8 cellular contexts compared by ENCODE assay signal in genomic region chr9:109906766-109907382, GRCh38.
DNase-seq lines count a peak whose midpoint lies in the region; ATAC-seq and TF ChIP-seq lines count a peak whose summit lies in the region.

No MANE protein-coding gene starts in this region.

- no peak for ATAC-seq in activated naive CD8-positive, alpha-beta T cell treated with anti-CD3 and anti-CD28 coated beads, Interleukin-2, amount 50 U/mL, for 24 hours
- peak; percentile 15 for ATAC-seq in HG03575 (IDR thresholded peaks at IDR 0.05; ENCODE audit: extremely low read depth, insufficient number of reproducible peaks, low FRiP score, unreplicated experiment)
- no peak for ATAC-seq in upper lobe of left lung (ENCODE audit: low FRiP score in 2 of 2)
- ATAC-seq in GM21526 (IDR thresholded peaks at IDR 0.05; ENCODE audit: low FRiP score, unreplicated experiment), result no peak
- ATAC-seq in HG03045 (IDR thresholded peaks at IDR 0.05; ENCODE audit: unreplicated experiment), result no peak

- no peaks in the 10 kb centered on the region for H3K36me3 ChIP-seq in upper lobe of left lung

- H3K27me3 Mint-ChIP-seq in activated naive CD8-positive, alpha-beta T cell treated with anti-CD3 and anti-CD28 coated beads, Interleukin-2, amount 50 U/mL, for 24 hours, result no peaks in the 10 kb centered on the region
- H3K27me3 Mint-ChIP-seq in activated naive CD8-positive, alpha-beta T cell treated with anti-CD3 and anti-CD28 coated beads for 36 hours, result no peaks in the 10 kb centered on the region

- peak overlapping the region; percentile 27 to 87 (median 65) for H3K27ac ChIP-seq in upper lobe of left lung

- DNase-seq in activated naive CD8-positive, alpha-beta T cell treated with anti-CD3 and anti-CD28 coated beads, Interleukin-2, amount 50 U/mL, for 24 hours, result no peak
- no peak for DNase-seq in activated naive CD8-positive, alpha-beta T cell treated with anti-CD3 and anti-CD28 coated beads for 36 hours
- DNase-seq in epithelial cell of proximal tubule (ENCODE audit: low read depth) (no peak), upper lobe of left lung (no peak), putamen (ENCODE audit: low spot score) (no peak)

- H3K4me3 ChIP-seq in epithelial cell of proximal tubule (ENCODE audit: low read depth, low read length) (no peak overlapping the region), upper lobe of left lung (no peak overlapping the region)

- no peaks in the 10 kb centered on the region for H3K9me3 Mint-ChIP-seq in activated naive CD8-positive, alpha-beta T cell treated with anti-CD3 and anti-CD28 coated beads, Interleukin-2, amount 50 U/mL, for 24 hours
- no peaks in the 10 kb centered on the region for H3K9me3 Mint-ChIP-seq in activated naive CD8-positive, alpha-beta T cell treated with anti-CD3 and anti-CD28 coated beads for 36 hours

- no peaks in the 10 kb centered on the region for H3K9me3 ChIP-seq in upper lobe of left lung

- H3K4me1 Mint-ChIP-seq in activated naive CD8-positive, alpha-beta T cell treated with anti-CD3 and anti-CD28 coated beads, Interleukin-2, amount 50 U/mL, for 24 hours, result peaks cover 8% of the 10 kb centered on the region
- H3K4me1 Mint-ChIP-seq in activated naive CD8-positive, alpha-beta T cell treated with anti-CD3 and anti-CD28 coated beads for 36 hours, result no peaks in the 10 kb centered on the region

- TF ChIP-seq CTCF in epithelial cell of proximal tubule (conservative IDR thresholded peaks at IDR 0.05; ENCODE audit: low read depth, low read length) (peak; percentile 18), upper lobe of left lung (IDR thresholded peaks at IDR 0.05) (no peak)

- H3K36me3 Mint-ChIP-seq in activated naive CD8-positive, alpha-beta T cell treated with anti-CD3 and anti-CD28 coated beads, Interleukin-2, amount 50 U/mL, for 24 hours (ENCODE audit: low read depth), result no peaks in the 10 kb centered on the region
- no peaks in the 10 kb centered on the region for H3K36me3 Mint-ChIP-seq in activated naive CD8-positive, alpha-beta T cell treated with anti-CD3 and anti-CD28 coated beads for 36 hours

- no peaks in the 10 kb centered on the region for H3K27me3 ChIP-seq in upper lobe of left lung

- no peak for TF ChIP-seq EP300 in upper lobe of left lung (IDR thresholded peaks at IDR 0.05)

- H3K4me1 ChIP-seq in upper lobe of left lung, result peaks cover 42 to 66% (median 44%) of the 10 kb centered on the region in 4 donors

- H3K27ac Mint-ChIP-seq in activated naive CD8-positive, alpha-beta T cell treated with anti-CD3 and anti-CD28 coated beads, Interleukin-2, amount 50 U/mL, for 24 hours, result peak overlapping the region; percentile 25
- no peak overlapping the region for H3K27ac Mint-ChIP-seq in activated naive CD8-positive, alpha-beta T cell treated with anti-CD3 and anti-CD28 coated beads for 36 hours

- no peak for TF ChIP-seq POLR2A in upper lobe of left lung (IDR thresholded peaks at IDR 0.05)

- H3K4me3 Mint-ChIP-seq in activated naive CD8-positive, alpha-beta T cell treated with anti-CD3 and anti-CD28 coated beads, Interleukin-2, amount 50 U/mL, for 24 hours, result no peak overlapping the region
- H3K4me3 Mint-ChIP-seq in activated naive CD8-positive, alpha-beta T cell treated with anti-CD3 and anti-CD28 coated beads for 36 hours, result no peak overlapping the region

- WGBS in upper lobe of left lung, 2 donors, result 63 to 65% methylated on average over 2 of the region's 2 CpGs
